8 cellular contexts compared by ENCODE assay signal in the genomic region with DNA sequence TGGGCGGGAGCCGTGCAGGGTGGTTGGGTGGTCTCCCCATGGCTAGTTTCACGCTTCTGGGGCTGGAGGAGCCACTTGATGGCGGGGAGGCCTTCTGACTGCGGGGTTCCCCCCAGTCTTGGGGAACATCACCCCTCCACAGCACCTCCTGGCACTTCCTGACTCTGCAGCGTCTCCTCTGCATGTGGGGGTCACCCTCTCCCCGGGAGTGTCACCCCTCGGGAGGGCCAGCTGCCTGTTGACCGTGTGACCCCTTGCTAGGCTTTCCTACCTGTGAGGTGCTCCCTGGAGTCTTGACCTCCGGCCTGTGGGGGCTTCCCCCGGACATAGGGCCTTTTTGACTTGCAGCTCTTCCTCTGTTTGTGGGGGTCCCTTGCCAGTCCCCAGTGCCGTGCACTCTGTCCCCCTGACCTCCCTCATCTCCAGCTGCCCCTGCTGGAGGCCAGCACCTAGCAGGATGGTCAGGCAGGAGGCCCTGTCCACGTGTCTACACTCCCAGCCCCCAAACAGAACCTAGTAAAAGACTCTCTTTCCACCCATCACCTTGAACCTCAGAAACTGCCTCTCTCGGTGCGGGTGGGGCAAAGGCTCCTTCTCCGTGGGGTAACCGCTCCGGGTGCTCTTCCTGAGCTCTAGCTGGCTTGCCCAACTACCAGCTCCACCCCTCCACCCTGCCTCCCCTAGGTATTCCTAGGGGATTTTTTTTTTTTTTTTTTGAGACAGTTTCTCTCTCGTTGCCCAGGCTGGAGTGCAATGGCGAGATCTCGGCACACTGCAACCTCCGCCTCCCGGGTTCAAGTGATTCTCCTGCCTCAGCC. TPM values are rescaled to one million over a fixed set of nuclear protein-coding genes. Genes with fewer than 3 reads are reported as not detected.
DNase-seq lines count a peak whose midpoint lies in the region; ATAC-seq, FAIRE-seq and TF ChIP-seq lines count a peak whose summit lies in the region.

No MANE protein-coding gene starts in this region.

- DNase-seq in CD4-positive, alpha-beta T cell = no peak
- no peak for DNase-seq in activated T-helper 2 cell treated with anti-CD3 and anti-CD28 coated beads, Interferon-gamma antibody, Interleukin-2, Interleukin-4, amounts not matched to agents 10 μg/mL and 5 μg/mL and 100 μg/mL, durations not matched to agents 14 hours and 24 hours and 36 hours (ENCODE audit: low spot score)
- DNase-seq in kidney = no peak
- no peak for DNase-seq in thoracic aorta (ENCODE audit: low spot score)
- DNase-seq in SIG-M5 (lab: John Stamatoyannopoulos, UW) = no peak
- DNase-seq in ecto neural progenitor cell (ENCODE audit: low spot score) = no peak
- DNase-seq in HPDE6-E6E7 (ENCODE audit: extremely low spot score) = no peak

- POLR2A ChIA-PET in CD4-positive, alpha-beta T cell (lab: Charles Lee) = interaction anchor here (2.7 kb wide), 1 partner anchor 16 kb away, joined by 21 read pairs; no protein-coding TSS in a partner anchor
- POLR2A ChIA-PET in HEK293 (lab: Yijun Ruan, JAX) = interaction anchor here (1.0 kb wide), 1 partner anchor 17 kb away, joined by 8 read pairs; no protein-coding TSS in a partner anchor

- H3K4me1 ChIP-seq in HEK293 (ENCODE audit: control insufficient read depth, insufficient read depth, low read length) = 0 out of 2 replicates have a peak, but pooled peaks cover 6% of the 10 kb centered on the region
- H3K4me1 ChIP-seq in kidney (ENCODE audit: control insufficient read depth in 1 of 2, insufficient read depth in 1 of 2, low read depth in 1 of 2, low read length in 2 of 2) = peaks cover 0 to 8% of the 10 kb centered on the region in 2 donors
- peaks cover 11 to 25% of the 10 kb centered on the region in 2 donors for H3K4me1 ChIP-seq in thoracic aorta (ENCODE audit: control insufficient read depth in 1 of 2, low read depth in 2 of 2)

- no peaks in the 10 kb centered on the region for H3K27me3 Mint-ChIP-seq in CD4-positive, alpha-beta T cell
- H3K27me3 Mint-ChIP-seq in activated T-helper 2 cell treated with anti-CD3 and anti-CD28 coated beads, Interferon-gamma antibody, Interleukin-2, Interleukin-4, amounts not matched to agents 10 μg/mL and 5 μg/mL and 100 μg/mL, durations not matched to agents 14 hours and 24 hours and 36 hours (ENCODE audit: low read depth) = peaks cover 3% of the 10 kb centered on the region

- H3K4me3 ChIP-seq in HEK293 (ENCODE audit: low read depth, low read length) (peak overlapping the region; percentile 68), kidney (ENCODE audit: low read length in 2 of 2) (peak overlapping the region; percentile 75 to 81), thoracic aorta (peak overlapping the region; percentile 89)

- no peaks in the 10 kb centered on the region for H3K36me3 Mint-ChIP-seq in CD4-positive, alpha-beta T cell (ENCODE audit: low read depth)
- peaks cover 13% of the 10 kb centered on the region for H3K36me3 Mint-ChIP-seq in activated T-helper 2 cell treated with anti-CD3 and anti-CD28 coated beads, Interferon-gamma antibody, Interleukin-2, Interleukin-4, amounts not matched to agents 10 μg/mL and 5 μg/mL and 100 μg/mL, durations not matched to agents 14 hours and 24 hours and 36 hours (ENCODE audit: low read depth)

- TF ChIP-seq CTCF in CD4-positive, alpha-beta T cell (IDR thresholded peaks at IDR 0.05) = no peak
- TF ChIP-seq CTCF in HEK293 (tag by site-specific recombination; IDR thresholded peaks at IDR 0.05) (no peak), kidney (IDR thresholded peaks at IDR 0.05; ENCODE audit: borderline replicate concordance, extremely low read depth, insufficient read depth) (no peak), thoracic aorta (IDR thresholded peaks at IDR 0.05) (no peak)

- FAIRE-seq in kidney (lab: Jason Lieb, UNC) = no peak

- intact Hi-C loops in CD4-positive, alpha-beta T cell (cut with DNase I, micrococcal nuclease) = loop anchor here (1.0 to 10.0 kb wide), 4 partner anchors 17 to 201 kb away; partner anchors contain the start of genes BRI3BP (in 1 of the 2), DHX37 (in 1 of the 2) and SCARB1 (in 1 of the 2)
- intact Hi-C loops in activated T-helper 2 cell treated with anti-CD3 and anti-CD28 coated beads, Interferon-gamma antibody, Interleukin-2, Interleukin-4, amounts not matched to agents 10 μg/mL and 5 μg/mL and 100 μg/mL, durations not matched to agents 14 hours and 24 hours and 36 hours (cut with micrococcal nuclease) = loop anchor here (1.0 kb wide), 2 partner anchors 17 to 77 kb away; partner anchors contain the start of gene DHX37
- intact Hi-C loops in kidney (cut with DNase I) = no loop called here

- H3K27ac Mint-ChIP-seq in CD4-positive, alpha-beta T cell = peak overlapping the region; percentile 30
- H3K27ac Mint-ChIP-seq in activated T-helper 2 cell treated with anti-CD3 and anti-CD28 coated beads, Interferon-gamma antibody, Interleukin-2, Interleukin-4, amounts not matched to agents 10 μg/mL and 5 μg/mL and 100 μg/mL, durations not matched to agents 14 hours and 24 hours and 36 hours = peak overlapping the region; percentile 50

- no peaks in the 10 kb centered on the region for H3K27me3 ChIP-seq in CD4-positive, alpha-beta T cell (ENCODE audit: control insufficient read depth, insufficient read depth, low read length)
- H3K27me3 ChIP-seq in thoracic aorta (replicated peaks; ENCODE audit: insufficient read depth) = no peaks in the 10 kb centered on the region

- H3K9ac ChIP-seq in kidney (ENCODE audit: low read length in 2 of 2) = peak overlapping the region; percentile 35 to 75

- H3K9me3 Mint-ChIP-seq in CD4-positive, alpha-beta T cell = no peaks in the 10 kb centered on the region
- peaks cover 4% of the 10 kb centered on the region for H3K9me3 Mint-ChIP-seq in activated T-helper 2 cell treated with anti-CD3 and anti-CD28 coated beads, Interferon-gamma antibody, Interleukin-2, Interleukin-4, amounts not matched to agents 10 μg/mL and 5 μg/mL and 100 μg/mL, durations not matched to agents 14 hours and 24 hours and 36 hours

- H3K27ac ChIP-seq in CD4-positive, alpha-beta T cell (ENCODE audit: low read depth, low read length) = no peak overlapping the region
- H3K27ac ChIP-seq in HEK293 (ENCODE audit: extremely low read depth, low read depth, low read length) (peak overlapping the region; percentile 62; the same call in 1 of the 2 replicates), kidney (ENCODE audit: low read depth in 2 of 2, low read length in 2 of 2) (peak overlapping the region in 1 of 2 donors; percentile 7), thoracic aorta (no peak overlapping the region)

- CTCF ChIA-PET in CD4-positive, alpha-beta T cell (lab: Charles Lee) = interaction anchor here (0.8 kb wide), 1 partner anchor 18 kb away, joined by 4 read pairs; no protein-coding TSS in a partner anchor
- CTCF ChIA-PET in HEK293 (lab: Yijun Ruan, JAX) = interaction anchor here (0.6 to 0.7 kb wide), 2 partner anchors 17 to 32 kb away, joined by 3 to 4 read pairs; no protein-coding TSS in a partner anchor

- ATAC-seq in CD4-positive, alpha-beta T cell (ENCODE audit: poor library complexity) = peak; percentile 27
- ATAC-seq in thoracic aorta (ENCODE audit: insufficient number of reproducible peaks, low FRiP score, low read depth) = no peak

- peak overlapping the region; percentile 93 for H3K4me3 Mint-ChIP-seq in CD4-positive, alpha-beta T cell
- H3K4me3 Mint-ChIP-seq in activated T-helper 2 cell treated with anti-CD3 and anti-CD28 coated beads, Interferon-gamma antibody, Interleukin-2, Interleukin-4, amounts not matched to agents 10 μg/mL and 5 μg/mL and 100 μg/mL, durations not matched to agents 14 hours and 24 hours and 36 hours (ENCODE audit: low read depth) = peak overlapping the region; percentile 87

- H3K4me1 Mint-ChIP-seq in CD4-positive, alpha-beta T cell (ENCODE audit: low read depth) = peaks cover 20% of the 10 kb centered on the region
- H3K4me1 Mint-ChIP-seq in activated T-helper 2 cell treated with anti-CD3 and anti-CD28 coated beads, Interferon-gamma antibody, Interleukin-2, Interleukin-4, amounts not matched to agents 10 μg/mL and 5 μg/mL and 100 μg/mL, durations not matched to agents 14 hours and 24 hours and 36 hours (ENCODE audit: low read depth) = peaks cover 19% of the 10 kb centered on the region

- H3K9me3 ChIP-seq in CD4-positive, alpha-beta T cell (ENCODE audit: control insufficient read depth, low read length) = no peaks in the 10 kb centered on the region
- H3K9me3 ChIP-seq in HEK293 (ENCODE audit: control insufficient read depth, insufficient read depth, low read depth, low read length) (no peaks in the 10 kb centered on the region), kidney (ENCODE audit: control insufficient read depth in 1 of 2, low read length in 2 of 2) (no peaks in the 10 kb centered on the region), thoracic aorta (no peaks in the 10 kb centered on the region)

- H3K36me3 ChIP-seq in HEK293 (ENCODE audit: control insufficient read depth in 2 of 2, insufficient read depth in 1 of 2, low read length in 2 of 2) (peaks cover 0 to 14% of the 10 kb centered on the region in 2 experiments; a peak in 2 of 3 replicates), kidney (ENCODE audit: control insufficient read depth in 1 of 2, insufficient read depth in 2 of 2, low read length in 2 of 2) (no peaks in the 10 kb centered on the region), thoracic aorta (no peaks in the 10 kb centered on the region)

TF ChIP-seq in HEK293, 187 proteins besides CTCF, POLR2A, EP300 and RAD21 (continues in another document):
- TF ChIP-seq HIC1 (tag by site-specific recombination; IDR thresholded peaks at IDR 0.05) = no peak

RNA-seq across cellular contexts. Expression of gene AACS, which starts 0.7 kb away (rescaled TPM):
- total RNA-seq in CD4-positive, alpha-beta T cell = 10 to 100 TPM; 10.8 to 11.7 TPM
- total RNA-seq in activated T-helper 2 cell treated with anti-CD3 and anti-CD28 coated beads, Interferon-gamma antibody, Interleukin-2, Interleukin-4, amounts not matched to agents 10 μg/mL and 5 μg/mL and 100 μg/mL, durations not matched to agents 14 hours and 24 hours and 36 hours = 45.5 and 46.9 TPM in 2 replicates
- total RNA-seq in kidney (20.9 TPM), thoracic aorta (10 to 100 TPM; 14.1 to 14.7 TPM)
- polyA plus RNA-seq in kidney (ENCODE audit: insufficient read depth, low read depth, low replicate concordance) = 20.9 TPM
